ENCODE assay signal across 8 cellular contexts in the genomic region with DNA sequence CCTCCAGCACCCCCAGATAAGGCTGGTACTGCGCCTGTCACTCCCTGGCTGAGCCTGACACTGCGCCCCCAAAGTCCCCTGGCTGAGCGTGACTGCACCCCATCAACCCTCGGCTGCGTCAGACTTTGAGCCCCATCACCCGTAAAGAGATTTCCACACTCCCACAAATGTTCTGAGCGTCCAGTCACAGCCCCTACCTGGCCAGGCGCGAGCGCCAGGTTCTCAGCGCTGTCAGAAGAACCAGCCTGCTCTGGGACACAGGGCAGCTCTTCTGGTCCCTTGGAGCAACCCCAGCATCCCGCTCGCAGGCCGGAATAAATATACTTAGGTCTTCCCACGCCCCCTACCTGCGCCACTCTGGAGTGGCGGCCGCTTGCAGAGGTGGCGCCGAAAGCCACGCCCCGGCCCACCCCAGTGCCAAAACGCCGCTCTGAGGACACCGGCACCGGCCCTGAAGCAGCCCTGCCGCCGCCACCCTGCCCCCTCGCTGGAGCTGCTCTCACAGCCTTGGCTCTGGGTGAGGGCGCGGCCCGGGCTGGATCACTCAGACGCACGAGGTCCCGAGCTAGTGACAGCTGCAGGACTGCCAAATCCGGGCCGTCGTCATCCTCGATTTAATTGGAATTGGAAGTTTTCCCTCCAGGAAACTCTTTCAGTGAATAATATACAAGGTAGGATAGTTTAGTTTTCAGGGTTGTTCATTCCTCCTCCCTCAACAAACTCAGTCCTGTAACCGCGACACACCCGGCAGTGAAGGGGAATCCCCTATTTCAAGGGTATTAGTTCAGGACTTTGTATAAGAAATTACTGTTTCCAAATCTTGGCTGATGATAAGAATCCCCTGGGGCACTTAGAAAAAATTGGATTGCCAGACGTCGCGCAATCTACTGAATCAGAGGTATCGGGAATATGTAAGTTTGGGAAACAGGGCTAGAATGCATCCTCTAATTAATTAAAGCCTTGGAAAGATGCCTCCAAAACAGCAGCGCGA. TPM values are rescaled to one million over a fixed set of nuclear protein-coding genes. Genes with fewer than 3 reads are reported as not detected.
DNase-seq lines count a peak whose midpoint lies in the region; ATAC-seq, FAIRE-seq and TF ChIP-seq lines count a peak whose summit lies in the region.

No MANE protein-coding gene starts in this region.

- ATAC-seq in lower lobe of right lung: peak; percentile 76 to 85

- H3K4me1 ChIP-seq in lower lobe of right lung: peaks cover 34% of the 10 kb centered on the region

- TF ChIP-seq CTCF in dorsolateral prefrontal cortex (IDR thresholded peaks at IDR 0.05 in 54 of 56, conservative IDR thresholded peaks at IDR 0.05 in 2 of 56; ENCODE audit: low read depth in 1 of 56, partially characterized antibody in 56 of 56) (peak in 18 of 56 donors; percentile 3 to 29 (median 12)), lower lobe of right lung (IDR thresholded peaks at IDR 0.05) (peak; percentile 15)

- peak; percentile 33 for FAIRE-seq in GM12891 (lab: Jason Lieb, UNC)

- peak overlapping the region; percentile 86 for H3K4me3 Mint-ChIP-seq in activated CD4-positive, alpha-beta T cell treated with anti-CD3 and anti-CD28 coated beads, Interleukin-2, amount 10 ng/mL, durations not matched to agents 7 days and 5 days

- TF ChIP-seq POLR2A in GM12891 (IDR thresholded peaks at IDR 0.05; ENCODE audit: low read depth, low read length): no peak

- H3K9me3 ChIP-seq in lower lobe of right lung: no peaks in the 10 kb centered on the region

- peak overlapping the region; percentile 71 to 97 (median 88) for H3K4me3 ChIP-seq in dorsolateral prefrontal cortex
- peak overlapping the region; percentile 88 for H3K4me3 ChIP-seq in lower lobe of right lung

- no peaks in the 10 kb centered on the region for H3K9me3 Mint-ChIP-seq in activated CD4-positive, alpha-beta T cell treated with anti-CD3 and anti-CD28 coated beads, Interleukin-2, amount 10 ng/mL, durations not matched to agents 7 days and 5 days

- no peaks in the 10 kb centered on the region for H3K36me3 ChIP-seq in lower lobe of right lung

- peak overlapping the region; percentile 91 for H3K27ac Mint-ChIP-seq in activated CD4-positive, alpha-beta T cell treated with anti-CD3 and anti-CD28 coated beads, Interleukin-2, amount 10 ng/mL, durations not matched to agents 7 days and 5 days

- H3K36me3 Mint-ChIP-seq in activated CD4-positive, alpha-beta T cell treated with anti-CD3 and anti-CD28 coated beads, Interleukin-2, amount 10 ng/mL, durations not matched to agents 7 days and 5 days (ENCODE audit: low read depth): no peaks in the 10 kb centered on the region

- H3K4me1 Mint-ChIP-seq in activated CD4-positive, alpha-beta T cell treated with anti-CD3 and anti-CD28 coated beads, Interleukin-2, amount 10 ng/mL, durations not matched to agents 7 days and 5 days: peaks cover 39% of the 10 kb centered on the region

- POLR2A ChIA-PET in HEK293T (lab: Yijun Ruan, JAX): interaction anchor here (1.0 kb wide), 1 partner anchor 8 kb away, joined by 4 read pairs; no protein-coding TSS in a partner anchor
- POLR2A ChIA-PET in activated CD4-positive, alpha-beta T cell treated with anti-CD3 and anti-CD28 coated beads, Interleukin-2, amount 10 ng/mL, durations not matched to agents 7 days and 5 days (lab: Charles Lee): no interaction called here

- peak; percentile 21 for DNase-seq in GM12891 (ENCODE audit: insufficient read length, low spot score)
- peak; percentile 53 for DNase-seq in HEK293T (ENCODE audit: extremely low spot score)
- peak; percentile 23 for DNase-seq in NCI-H1694 (lab: John Stamatoyannopoulos, UW)
- peak; percentile 72 for DNase-seq in activated CD4-positive, alpha-beta T cell treated with anti-CD3 and anti-CD28 coated beads, Interleukin-2, amount 10 ng/mL, durations not matched to agents 7 days and 5 days
- DNase-seq in dorsolateral prefrontal cortex: peak; percentile 45 to 80 (median 70)
- DNase-seq in lower lobe of right lung: peak; percentile 91
- peak in 2 of 3 donors; percentile 37 to 49 for DNase-seq in stimulated activated CD4-positive, alpha-beta T cell treated with anti-CD3 and anti-CD28 coated beads, TNF-alpha, amount 100 ng/mL, for 48 hours (ENCODE audit: low read depth in 3 of 3)
- no peak for DNase-seq in GDM1 (lab: John Stamatoyannopoulos, UW)

- H3K27me3 ChIP-seq in dorsolateral prefrontal cortex (no peaks in the 10 kb centered on the region), lower lobe of right lung (ENCODE audit: low read depth) (no peaks in the 10 kb centered on the region)

- H3K27me3 Mint-ChIP-seq in activated CD4-positive, alpha-beta T cell treated with anti-CD3 and anti-CD28 coated beads, Interleukin-2, amount 10 ng/mL, durations not matched to agents 7 days and 5 days: no peaks in the 10 kb centered on the region

- CTCF ChIA-PET in HEK293T (lab: Yijun Ruan, JAX): interaction anchor here (0.6 kb wide), 1 partner anchor 166 kb away, joined by 3 read pairs; no protein-coding TSS in a partner anchor
- CTCF ChIA-PET in activated CD4-positive, alpha-beta T cell treated with anti-CD3 and anti-CD28 coated beads, Interleukin-2, amount 10 ng/mL, durations not matched to agents 7 days and 5 days (lab: Charles Lee): interaction anchor here (0.6 to 4.5 kb wide), 9 partner anchors 8 to 256 kb away, joined by 3 to 22 read pairs (median 4); no protein-coding TSS in a partner anchor

- H3K27ac ChIP-seq in dorsolateral prefrontal cortex (peak overlapping the region in 53 of 59 donors; percentile 3 to 98 (median 90)), lower lobe of right lung (peak overlapping the region; percentile 96)

- intact Hi-C loops in dorsolateral prefrontal cortex (cut with DNase I) (loop anchor here (2.0 to 5.0 kb wide), 7 partner anchors 38 to 482 kb away; a partner anchor contains a TSS), lower lobe of right lung (cut with DNase I) (loop anchor here (10.0 kb wide), 1 partner anchor 165 kb away; no protein-coding TSS in a partner anchor)

TF ChIP-seq in GM12891, 5 proteins besides CTCF, POLR2A, EP300 and RAD21:
- TF ChIP-seq SPI1 (IDR thresholded peaks at IDR 0.05; ENCODE audit: low read depth, low read length) (no peak), POU2F2 (IDR thresholded peaks at IDR 0.05; ENCODE audit: low read depth, low read length) (no peak)

TF ChIP-seq in HEK293T, 16 proteins besides CTCF, POLR2A, EP300 and RAD21:
- no peak for TF ChIP-seq SP1 (IDR thresholded peaks at IDR 0.05)
- TF ChIP-seq NFRKB (IDR thresholded peaks at IDR 0.05): no peak
- TF ChIP-seq ARNT (IDR thresholded peaks at IDR 0.05): no peak
- TF ChIP-seq L3MBTL2 (conservative IDR thresholded peaks at IDR 0.05): no peak
- no peak for TF ChIP-seq ELF4 (IDR thresholded peaks at IDR 0.05)
- TF ChIP-seq, protein P1, sequence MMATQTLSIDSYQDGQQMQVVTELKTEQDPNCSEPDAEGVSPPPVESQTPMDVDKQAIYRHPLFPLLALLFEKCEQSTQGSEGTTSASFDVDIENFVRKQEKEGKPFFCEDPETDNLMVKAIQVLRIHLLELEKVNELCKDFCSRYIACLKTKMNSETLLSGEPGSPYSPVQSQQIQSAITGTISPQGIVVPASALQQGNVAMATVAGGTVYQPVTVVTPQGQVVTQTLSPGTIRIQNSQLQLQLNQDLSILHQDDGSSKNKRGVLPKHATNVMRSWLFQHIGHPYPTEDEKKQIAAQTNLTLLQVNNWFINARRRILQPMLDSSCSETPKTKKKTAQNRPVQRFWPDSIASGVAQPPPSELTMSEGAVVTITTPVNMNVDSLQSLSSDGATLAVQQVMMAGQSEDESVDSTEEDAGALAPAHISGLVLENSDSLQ (IDR thresholded peaks at IDR 0.05): no peak
- TF ChIP-seq FOXK2 (IDR thresholded peaks at IDR 0.05): no peak

RNA-seq across cellular contexts. Expression of a gene that starts 1.2 kb away (rescaled TPM):
- 0.24 TPM for polyA plus RNA-seq in GM12891 (2012; ENCODE audit: low read depth, missing spikeins)
- total RNA-seq in activated CD4-positive, alpha-beta T cell treated with anti-CD3 and anti-CD28 coated beads, Interleukin-2, amount 10 ng/mL, durations not matched to agents 7 days and 5 days: 10 to 100 TPM; 43.2 to 55.7 TPM
- 10 to 100 TPM; 20.5 to 81.8 (median 47.2) TPM for total RNA-seq in dorsolateral prefrontal cortex
- 152 TPM for total RNA-seq in lower lobe of right lung
